Comparison of ENCODE assay signal across 10 cellular contexts in the genomic region with DNA sequence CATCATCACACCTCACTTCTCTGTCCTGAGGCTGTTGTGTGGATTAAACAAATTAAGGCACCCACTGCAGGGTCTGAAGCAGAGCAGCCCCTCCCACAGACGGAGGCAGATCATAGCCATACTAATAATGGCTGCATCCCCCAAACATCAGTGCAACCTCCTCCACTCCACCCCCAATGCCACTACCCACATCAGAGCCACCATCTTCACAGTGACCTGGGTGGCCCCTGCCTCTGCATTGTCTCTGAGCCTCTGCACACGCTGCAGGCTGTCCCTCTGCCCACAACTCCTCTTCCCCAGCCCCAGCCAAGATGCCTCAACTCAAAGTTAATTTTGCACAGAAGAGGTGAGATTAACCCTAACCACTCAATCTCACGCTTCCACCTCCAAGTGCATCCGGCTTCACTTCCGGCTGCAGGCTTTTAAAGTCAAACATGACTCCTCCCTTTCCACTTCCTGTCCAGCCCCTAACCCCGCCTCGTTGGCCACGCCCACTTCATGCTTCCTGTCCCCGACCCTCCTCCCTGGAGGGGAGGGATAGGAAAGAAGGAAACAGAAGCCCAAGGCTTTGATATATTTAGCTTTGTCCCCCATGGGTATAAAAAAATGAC. TPM values are rescaled to one million over a fixed set of nuclear protein-coding genes. Genes with fewer than 3 reads are reported as not detected.
DNase-seq lines count a peak whose midpoint lies in the region; ATAC-seq and TF ChIP-seq lines count a peak whose summit lies in the region.
"Had no signal": no experiment of that assay in that cellular context is flagged by ENCODE, and none has a peak within 500 bp of the region (broad histone marks: within the 10 kb centered on the region; RNA-seq: fewer than 3 reads in every experiment).

No MANE protein-coding gene starts in this region.

- ATAC-seq in lower lobe of right lung (peak; percentile 26 to 32), HG03159 (IDR thresholded peaks at IDR 0.05; ENCODE audit: unreplicated experiment) (no peak), GM19452 (IDR thresholded peaks at IDR 0.05; ENCODE audit: unreplicated experiment) (no peak), HG02973 (IDR thresholded peaks at IDR 0.05; ENCODE audit: unreplicated experiment) (no peak)
- ATAC-seq: heart right ventricle had no signal

- no peak overlapping the region for H3K4me3 ChIP-seq in lower lobe of right lung
- H3K4me3 ChIP-seq: colonic mucosa, heart right ventricle had no signal

- DNase-seq in CMK (ENCODE audit: low read depth) = peak; percentile 59
- DNase-seq in H4 (ENCODE audit: low spot score) = peak; percentile 24
- DNase-seq in activated CD4-positive, alpha-beta T cell treated with anti-CD3 and anti-CD28 coated beads, Interleukin-2, amount 50 U/mL, for 48 hours = peak; percentile 52 to 61
- DNase-seq in lower lobe of right lung = no peak
- DNase-seq: colonic mucosa had no signal

- H3K9me3 ChIP-seq in lower lobe of right lung = no peaks in the 10 kb centered on the region
- H3K9me3 ChIP-seq: colonic mucosa had no signal

- H3K27me3 ChIP-seq in lower lobe of right lung (ENCODE audit: low read depth) = peaks cover 9% of the 10 kb centered on the region
- H3K27me3 ChIP-seq: colonic mucosa had no signal

- no peaks in the 10 kb centered on the region for H3K36me3 ChIP-seq in lower lobe of right lung
- H3K36me3 ChIP-seq: colonic mucosa, heart right ventricle had no signal

- no peak overlapping the region for H3K27ac ChIP-seq in lower lobe of right lung
- H3K27ac ChIP-seq: colonic mucosa had no signal

- TF ChIP-seq CTCF in lower lobe of right lung (IDR thresholded peaks at IDR 0.05) = no peak

- H3K4me1 ChIP-seq in lower lobe of right lung = no peaks in the 10 kb centered on the region
- H3K4me1 ChIP-seq: colonic mucosa, heart right ventricle had no signal

- intact Hi-C loops in lower lobe of right lung (cut with DNase I) = no loop called here

RNA-seq across cellular contexts. Expression of a gene that starts 22.7 kb away (rescaled TPM):
- 0.21 and 0.64 TPM in 2 replicates for total RNA-seq in H4 (2014; rRNA removed; shearing (Covaris generic))
- total RNA-seq in lower lobe of right lung = 0.65 TPM
- total RNA-seq: skeletal muscle tissue had no signal

Comparison
In these comparisons a context has a peak if more than half of its experiments do, and no peak if none do; other contexts are left out.
1. ATAC-seq: peak in lower lobe of right lung (2 of 2); none in HG03159 (single experiment), GM19452 (single experiment) and HG02973 (single experiment).